Comparison of ENCODE assay signal across 8 cellular contexts in genomic region chr4:57163530-57164459, GRCh38. TPM values are rescaled to one million over a fixed set of nuclear protein-coding genes. Genes with fewer than 3 reads are reported as not detected.
DNase-seq lines count a peak whose midpoint lies in the region; ATAC-seq and TF ChIP-seq lines count a peak whose summit lies in the region.

No MANE protein-coding gene starts in this region.

- no peaks in the 10 kb centered on the region for H3K36me3 ChIP-seq in effector memory CD4-positive, alpha-beta T cell (ENCODE audit: control insufficient read depth, insufficient read depth, low read length)

- intact Hi-C loops in CD4-positive, alpha-beta T cell (cut with DNase I, micrococcal nuclease), result no loop called here

- no peaks in the 10 kb centered on the region for H3K9me3 Mint-ChIP-seq in CD4-positive, alpha-beta T cell

- peak overlapping the region; percentile 87 for H3K4me3 Mint-ChIP-seq in CD4-positive, alpha-beta T cell

- peaks cover 12% of the 10 kb centered on the region for H3K27me3 ChIP-seq in CD4-positive, alpha-beta T cell (ENCODE audit: control insufficient read depth, insufficient read depth, low read length)
- no peaks in the 10 kb centered on the region for H3K27me3 ChIP-seq in effector memory CD4-positive, alpha-beta T cell (replicated peaks; ENCODE audit: control insufficient read depth, insufficient read depth, low read length, poor library complexity, severe bottlenecking)

- H3K4me1 ChIP-seq in effector memory CD4-positive, alpha-beta T cell (ENCODE audit: control insufficient read depth, insufficient read depth, low read length, poor library complexity, severe bottlenecking), result no peaks in the 10 kb centered on the region

- no peak overlapping the region for H3K27ac Mint-ChIP-seq in CD4-positive, alpha-beta T cell

- H3K9me3 ChIP-seq in CD4-positive, alpha-beta T cell (ENCODE audit: control insufficient read depth, low read length), result no peaks in the 10 kb centered on the region
- no peaks in the 10 kb centered on the region for H3K9me3 ChIP-seq in effector memory CD4-positive, alpha-beta T cell (ENCODE audit: control insufficient read depth, low read length)

- H3K27me3 Mint-ChIP-seq in CD4-positive, alpha-beta T cell, result peaks cover 52% of the 10 kb centered on the region

- CTCF ChIA-PET in CD4-positive, alpha-beta T cell (lab: Charles Lee), result interaction anchor here (0.7 to 1.6 kb wide), 6 partner anchors 8 to 54 kb away, joined by 3 to 5 read pairs (median 3); no protein-coding TSS in a partner anchor

- peak overlapping the region; percentile 74 for H3K4me3 ChIP-seq in effector memory CD4-positive, alpha-beta T cell (ENCODE audit: insufficient read depth, low read depth, low read length, poor library complexity, severe bottlenecking)

- peaks cover 15% of the 10 kb centered on the region for H3K4me1 Mint-ChIP-seq in CD4-positive, alpha-beta T cell (ENCODE audit: low read depth)

- H3K27ac ChIP-seq in CD4-positive, alpha-beta T cell (ENCODE audit: low read depth, low read length), result no peak overlapping the region
- no peak overlapping the region for H3K27ac ChIP-seq in effector memory CD4-positive, alpha-beta T cell (ENCODE audit: insufficient read depth, low read length, poor library complexity, severe bottlenecking)

- peak; percentile 89 for ATAC-seq in CD4-positive, alpha-beta T cell (ENCODE audit: poor library complexity)
- ATAC-seq in GM19452 (IDR thresholded peaks at IDR 0.05; ENCODE audit: unreplicated experiment), result peak; percentile 94
- ATAC-seq in HG03571 (IDR thresholded peaks at IDR 0.05; ENCODE audit: unreplicated experiment), result peak; percentile 87

- peak; percentile 37 to 74 (median 57) for DNase-seq in CD4-positive, alpha-beta T cell
- DNase-seq in NCI-H82 (lab: John Stamatoyannopoulos, UW) (peak; percentile 87), medulla oblongata (ENCODE audit: extremely low spot score) (peak; percentile 91)
- peak; percentile 3 to 60 for DNase-seq in activated CD8-positive, alpha-beta memory T cell treated with anti-CD3 and anti-CD28 coated beads for 1 hour (ENCODE audit: extremely low read depth in 1 of 2, low read depth in 1 of 2)
- peak; percentile 10 to 43 (median 22) for DNase-seq in effector memory CD4-positive, alpha-beta T cell
- DNase-seq in stimulated activated CD4-positive, alpha-beta T cell treated with anti-CD3 and anti-CD28 coated beads, TNF-alpha, amount 100 ng/mL, for 4 hours (ENCODE audit: low read depth in 3 of 3), result peak; percentile 31 to 62 (median 47)

- H3K36me3 Mint-ChIP-seq in CD4-positive, alpha-beta T cell (ENCODE audit: low read depth), result no peaks in the 10 kb centered on the region

- peak; percentile 94 for TF ChIP-seq CTCF in CD4-positive, alpha-beta T cell (IDR thresholded peaks at IDR 0.05)

- POLR2A ChIA-PET in CD4-positive, alpha-beta T cell (lab: Charles Lee), result no interaction called here

RNA-seq across cellular contexts. Expression of gene IGFBP7, which starts 53.6 kb away (rescaled TPM):
- under 1 TPM in 1 of 2 experiments, not detected in 1; 0.45 TPM for total RNA-seq in CD4-positive, alpha-beta T cell

Comparison
In these comparisons a context has a peak if more than half of its experiments do, and no peak if none do; other contexts are left out.
1. DNase-seq: peak in every context shown above with its lines; median percentile 91 in medulla oblongata; 87 in NCI-H82; 57 in CD4-positive, alpha-beta T cell; 47 in stimulated activated CD4-positive, alpha-beta T cell treated with anti-CD3 and anti-CD28 coated beads, TNF-alpha, amount 100 ng/mL, for 4 hours; 32 in activated CD8-positive, alpha-beta memory T cell treated with anti-CD3 and anti-CD28 coated beads for 1 hour; 22 in effector memory CD4-positive, alpha-beta T cell.